Comparison of ENCODE assay signal across 24 cellular contexts in genomic region chr2:45808294-45808693, GRCh38.
DNase-seq lines count a peak whose midpoint lies in the region; ATAC-seq and TF ChIP-seq lines count a peak whose summit lies in the region.
"Had no signal": no experiment of that assay in that cellular context is flagged by ENCODE, and none has a peak within 500 bp of the region (broad histone marks: within the 10 kb centered on the region; RNA-seq: fewer than 3 reads in every experiment).

No MANE protein-coding gene starts in this region.

- DNase-seq in COR-L47 (lab: John Stamatoyannopoulos, UW), result peak; percentile 86
- DNase-seq in DMS53 (lab: John Stamatoyannopoulos, UW), result peak; percentile 83
- peak; percentile 84 for DNase-seq in NCI-H2029 treated with DMSO at 0.1 percent for 48 hours (lab: John Stamatoyannopoulos, UW)
- peak; percentile 78 for DNase-seq in NCI-H69 (lab: John Stamatoyannopoulos, UW)
- no peak for DNase-seq in stimulated activated CD4-positive, alpha-beta T cell treated with anti-CD3 and anti-CD28 coated beads, Interleukin-2, amount 100 ng/mL, for 48 hours
- DNase-seq in osteocyte (ENCODE audit: extremely low spot score, unreplicated experiment), result no peak
- DNase-seq: activated CD4-positive, alpha-beta T cell treated with anti-CD3 and anti-CD28 coated beads, Interleukin-2, amount 10 ng/mL, durations not matched to agents 24 days and 14 days; activated effector memory CD4-positive, alpha-beta T cell treated with anti-CD3 and anti-CD28 coated beads, Interleukin-2, amount 50 U/mL, for 16 hours; activated naive CD8-positive, alpha-beta T cell treated with anti-CD3 and anti-CD28 coated beads for 36 hours; activated T-cell treated with anti-CD3 and anti-CD28 coated beads, Interleukin-2, amount 50 U/mL, for 24 hours; colonic mucosa; effector CD4-positive, alpha-beta T cell; HCEC 1CT; hypothalamus; Kasumi-1; left cardiac atrium; naive thymus-derived CD4-positive, alpha-beta T cell; NK-92 treated with Interleukin-12 subunit alpha and Interleukin-12 subunit beta, amount 100 ng/mL, for 24 hours; stimulated activated CD4-positive, alpha-beta T cell treated with anti-CD3 and anti-CD28 coated beads, Interleukin-4, amount 100 ng/mL, for 24 hours; T-cell; thyroid gland had no signal

- H3K36me3 Mint-ChIP-seq in osteocyte (ENCODE audit: unreplicated experiment), result no peaks in the 10 kb centered on the region
- H3K36me3 Mint-ChIP-seq: activated naive CD8-positive, alpha-beta T cell treated with anti-CD3 and anti-CD28 coated beads for 36 hours; naive thymus-derived CD4-positive, alpha-beta T cell; T-cell; WTC11 had no signal

- ATAC-seq in HG03108 (IDR thresholded peaks at IDR 0.05; ENCODE audit: unreplicated experiment), result no peak
- ATAC-seq: left cardiac atrium; naive thymus-derived CD4-positive, alpha-beta T cell; sciatic nerve; T-cell; WTC11 had no signal

- no peaks in the 10 kb centered on the region for H3K9me3 Mint-ChIP-seq in osteocyte (ENCODE audit: unreplicated experiment)
- H3K9me3 Mint-ChIP-seq: activated CD4-positive, alpha-beta T cell treated with anti-CD3 and anti-CD28 coated beads, Interleukin-2, amount 10 ng/mL, durations not matched to agents 24 days and 14 days; activated naive CD8-positive, alpha-beta T cell treated with anti-CD3 and anti-CD28 coated beads for 36 hours; activated T-cell treated with anti-CD3 and anti-CD28 coated beads, Interleukin-2, amount 50 U/mL, for 24 hours; naive thymus-derived CD4-positive, alpha-beta T cell; T-cell had no signal

- H3K27me3 Mint-ChIP-seq in osteocyte (ENCODE audit: unreplicated experiment), result no peaks in the 10 kb centered on the region
- H3K27me3 Mint-ChIP-seq: activated CD4-positive, alpha-beta T cell treated with anti-CD3 and anti-CD28 coated beads, Interleukin-2, amount 10 ng/mL, durations not matched to agents 24 days and 14 days; activated naive CD8-positive, alpha-beta T cell treated with anti-CD3 and anti-CD28 coated beads for 36 hours; activated T-cell treated with anti-CD3 and anti-CD28 coated beads, Interleukin-2, amount 50 U/mL, for 24 hours; naive thymus-derived CD4-positive, alpha-beta T cell; T-cell had no signal

- TF ChIP-seq CTCF in osteocyte (IDR thresholded peaks at IDR 0.05), result no peak

- no peak overlapping the region for H3K4me3 Mint-ChIP-seq in osteocyte (ENCODE audit: unreplicated experiment)
- H3K4me3 Mint-ChIP-seq: activated CD4-positive, alpha-beta T cell treated with anti-CD3 and anti-CD28 coated beads, Interleukin-2, amount 10 ng/mL, durations not matched to agents 24 days and 14 days; activated naive CD8-positive, alpha-beta T cell treated with anti-CD3 and anti-CD28 coated beads for 36 hours; activated T-cell treated with anti-CD3 and anti-CD28 coated beads, Interleukin-2, amount 50 U/mL, for 24 hours; naive thymus-derived CD4-positive, alpha-beta T cell; T-cell; WTC11 had no signal

- peaks cover 16% of the 10 kb centered on the region for H3K4me1 Mint-ChIP-seq in osteocyte (ENCODE audit: unreplicated experiment)
- H3K4me1 Mint-ChIP-seq: activated naive CD8-positive, alpha-beta T cell treated with anti-CD3 and anti-CD28 coated beads for 36 hours had no signal

- H3K27ac Mint-ChIP-seq in osteocyte (ENCODE audit: unreplicated experiment), result no peak overlapping the region
- H3K27ac Mint-ChIP-seq: activated CD4-positive, alpha-beta T cell treated with anti-CD3 and anti-CD28 coated beads, Interleukin-2, amount 10 ng/mL, durations not matched to agents 24 days and 14 days; activated naive CD8-positive, alpha-beta T cell treated with anti-CD3 and anti-CD28 coated beads for 36 hours; activated T-cell treated with anti-CD3 and anti-CD28 coated beads, Interleukin-2, amount 50 U/mL, for 24 hours; T-cell; WTC11 had no signal

Comparison
In these comparisons a context has a peak if more than half of its experiments do, and no peak if none do; other contexts are left out.
1. DNase-seq: peak in COR-L47 (single experiment), DMS53 (single experiment), NCI-H2029 treated with DMSO at 0.1 percent for 48 hours (single experiment) and NCI-H69 (single experiment); none in stimulated activated CD4-positive, alpha-beta T cell treated with anti-CD3 and anti-CD28 coated beads, Interleukin-2, amount 100 ng/mL, for 48 hours (0 of 2) and osteocyte (single experiment).